In genomic region chr9:91143162-91143561, GRCh38 we compare ENCODE assay signal across 19 cellular contexts.
DNase-seq lines count a peak whose midpoint lies in the region; ATAC-seq and TF ChIP-seq lines count a peak whose summit lies in the region.
"Had no signal": no experiment of that assay in that cellular context is flagged by ENCODE, and none has a peak within 500 bp of the region (broad histone marks: within the 10 kb centered on the region; RNA-seq: fewer than 3 reads in every experiment).

No MANE protein-coding gene starts in this region.

- no peak for TF ChIP-seq POLR2A in IMR-90 (IDR thresholded peaks at IDR 0.05; ENCODE audit: low read depth, low read length)
- TF ChIP-seq POLR2A in suprapubic skin (IDR thresholded peaks at IDR 0.05) = no peak

- H3K27me3 ChIP-seq in IMR-90 (ENCODE audit: control insufficient read depth, insufficient read depth, low read length) = no peaks in the 10 kb centered on the region
- no peaks in the 10 kb centered on the region for H3K27me3 ChIP-seq in suprapubic skin
- H3K27me3 ChIP-seq: BLaER1 had no signal

- no peak overlapping the region for H2AK9ac ChIP-seq in IMR-90 (replicated peaks; ENCODE audit: low read depth, low read length, poor library complexity)

- peaks cover 0 to 9% of the 10 kb centered on the region in 2 experiments; a peak in 2 of 4 replicates for H3K79me1 ChIP-seq in IMR-90 (ENCODE audit: low read depth in 1 of 2, low read length in 2 of 2)

- H3K4me1 Mint-ChIP-seq in activated naive CD8-positive, alpha-beta T cell (ENCODE audit: low read depth) = peaks cover 29% of the 10 kb centered on the region
- peaks cover 21% of the 10 kb centered on the region for H3K4me1 Mint-ChIP-seq in activated naive CD8-positive, alpha-beta T cell treated with anti-CD3 and anti-CD28 coated beads for 36 hours
- H3K4me1 Mint-ChIP-seq in dendritic cell treated with granulocyte-macrophage colony-stimulating factor and Interleukin-4, amounts not matched to agents 40 ng/mL and 50 ng/mL, for 4 days (ENCODE audit: low read depth) = peaks cover 65% of the 10 kb centered on the region

- 0 out of 2 replicates have a peak, but pooled peaks cover 2% of the 10 kb centered on the region for H3K9me1 ChIP-seq in IMR-90 (ENCODE audit: insufficient read depth, low read length)

- no peak for DNase-seq in activated naive CD8-positive, alpha-beta T cell treated with anti-CD3 and anti-CD28 coated beads for 36 hours
- DNase-seq in IMR-90 = no peak
- DNase-seq in suprapubic skin (ENCODE audit: low spot score in 2 of 2) = no peak
- DNase-seq in AML-193 (lab: John Stamatoyannopoulos, UW) = no peak
- DNase-seq: ACHN; Calu3; CD8-positive, alpha-beta T cell; DMS79 treated with DMSO at 0.1 percent for 48 hours; GF-D8; GOT3; H7; HFFc6 had no signal

- H3K9ac ChIP-seq in IMR-90 (ENCODE audit: low read depth, low read length) = no peak overlapping the region
- H3K9ac ChIP-seq: BLaER1 had no signal

- H3K27ac Mint-ChIP-seq in activated naive CD8-positive, alpha-beta T cell = peak overlapping the region; percentile 3
- H3K27ac Mint-ChIP-seq in activated naive CD8-positive, alpha-beta T cell treated with anti-CD3 and anti-CD28 coated beads for 36 hours = no peak overlapping the region
- H3K27ac Mint-ChIP-seq in dendritic cell treated with granulocyte-macrophage colony-stimulating factor and Interleukin-4, amounts not matched to agents 40 ng/mL and 50 ng/mL, for 4 days = peak overlapping the region; percentile 93
- H3K27ac Mint-ChIP-seq: CD8-positive, alpha-beta T cell; HFFc6; IgD-negative memory B cell had no signal

- no peak overlapping the region for H3K27ac ChIP-seq in IMR-90 (ENCODE audit: insufficient read depth, low read length)
- H3K27ac ChIP-seq in suprapubic skin = peak overlapping the region; percentile 24
- H3K27ac ChIP-seq: BLaER1 had no signal

- H3K4me2 ChIP-seq in IMR-90 (ENCODE audit: low read depth, low read length) = no peak overlapping the region
- H3K4me2 ChIP-seq: BLaER1 had no signal

- no peaks in the 10 kb centered on the region for H3K36me3 ChIP-seq in IMR-90 (ENCODE audit: control insufficient read depth, insufficient read depth, low read length)
- no peaks in the 10 kb centered on the region for H3K36me3 ChIP-seq in suprapubic skin

- H2AFZ ChIP-seq in IMR-90 (replicated peaks; ENCODE audit: low read length, poor library complexity) = no peak overlapping the region

- no peak for ATAC-seq in IMR-90 (ENCODE audit: low read depth)
- no peak for ATAC-seq in GM21447 (IDR thresholded peaks at IDR 0.05; ENCODE audit: unreplicated experiment)
- ATAC-seq: CD8-positive, alpha-beta T cell; HCT116 had no signal

- peak overlapping the region; percentile 26 for H2BK120ac ChIP-seq in IMR-90 (ENCODE audit: low read depth, low read length)

- peaks cover 6% of the 10 kb centered on the region for H3K9me3 Mint-ChIP-seq in activated naive CD8-positive, alpha-beta T cell (ENCODE audit: low read depth)
- peaks cover 8% of the 10 kb centered on the region for H3K9me3 Mint-ChIP-seq in activated naive CD8-positive, alpha-beta T cell treated with anti-CD3 and anti-CD28 coated beads for 36 hours
- H3K9me3 Mint-ChIP-seq in dendritic cell treated with granulocyte-macrophage colony-stimulating factor and Interleukin-4, amounts not matched to agents 40 ng/mL and 50 ng/mL, for 4 days = no peaks in the 10 kb centered on the region
- H3K9me3 Mint-ChIP-seq: CD8-positive, alpha-beta T cell had no signal

- intact Hi-C loops in IMR-90 (cut with micrococcal nuclease) = no loop called here
- intact Hi-C loops in dendritic cell treated with granulocyte-macrophage colony-stimulating factor and Interleukin-4, amounts not matched to agents 40 ng/mL and 50 ng/mL, for 4 days (cut with micrococcal nuclease) = loop anchor here (5.0 to 10.0 kb wide), 2 partner anchors 48 to 106 kb away; no protein-coding TSS in a partner anchor

- no peak overlapping the region for H3K18ac ChIP-seq in IMR-90 (ENCODE audit: low read depth, low read length)

- H2BK20ac ChIP-seq in IMR-90 (ENCODE audit: low read depth, low read length) = no peak overlapping the region

- H2BK15ac ChIP-seq in IMR-90 (ENCODE audit: low read depth, low read length) = peak overlapping the region; percentile 60; the same call in 1 of the 3 replicates

- WGBS in IMR-90 (ENCODE audit: extremely low coverage in 2 of 2, insufficient read length in 1 of 2), 2 experiments = 100% methylated on average over 2 of the region's 5 CpGs; no CpG with 5 or more reads in 1 of the 2 experiments
- 90% methylated on average over 5 of the region's 5 CpGs for WGBS in suprapubic skin

- peaks cover 2% of the 10 kb centered on the region for H3K36me3 Mint-ChIP-seq in activated naive CD8-positive, alpha-beta T cell
- peaks cover 10% of the 10 kb centered on the region for H3K36me3 Mint-ChIP-seq in activated naive CD8-positive, alpha-beta T cell treated with anti-CD3 and anti-CD28 coated beads for 36 hours
- H3K36me3 Mint-ChIP-seq in dendritic cell treated with granulocyte-macrophage colony-stimulating factor and Interleukin-4, amounts not matched to agents 40 ng/mL and 50 ng/mL, for 4 days (ENCODE audit: low read depth) = peaks cover 4% of the 10 kb centered on the region
- H3K36me3 Mint-ChIP-seq: CD8-positive, alpha-beta T cell; IgD-negative memory B cell had no signal

- no peak overlapping the region for H3K56ac ChIP-seq in IMR-90 (ENCODE audit: extremely low read depth, insufficient read depth, low read length)

- no TSS peak for BruUV-seq in IMR-90 (replicated peaks; lab: Mats Ljungman, UMichigan)

- H2BK5ac ChIP-seq in IMR-90 (ENCODE audit: low read depth, low read length, poor library complexity, severe bottlenecking) = no peak overlapping the region

- H4K20me1 ChIP-seq in IMR-90 (ENCODE audit: insufficient read depth, low read length) = no peaks in the 10 kb centered on the region
- H4K20me1 ChIP-seq: BLaER1 had no signal

- H2AK5ac ChIP-seq in IMR-90 (ENCODE audit: low read depth, low read length) = no peak overlapping the region

- H4K8ac ChIP-seq in IMR-90 (ENCODE audit: low read depth in 2 of 2, low read length in 2 of 2) = no peak overlapping the region

- H3K4me3 Mint-ChIP-seq in activated naive CD8-positive, alpha-beta T cell = no peak overlapping the region
- no peak overlapping the region for H3K4me3 Mint-ChIP-seq in activated naive CD8-positive, alpha-beta T cell treated with anti-CD3 and anti-CD28 coated beads for 36 hours
- H3K4me3 Mint-ChIP-seq in dendritic cell treated with granulocyte-macrophage colony-stimulating factor and Interleukin-4, amounts not matched to agents 40 ng/mL and 50 ng/mL, for 4 days = no peak overlapping the region
- H3K4me3 Mint-ChIP-seq: CD14-positive monocyte; CD8-positive, alpha-beta T cell; HFFc6; IgD-negative memory B cell had no signal

- CTCF ChIA-PET in IMR-90 (lab: Yijun Ruan, JAX) = no interaction called here

- no peak for TF ChIP-seq EP300 in suprapubic skin (IDR thresholded peaks at IDR 0.05)

- no peak overlapping the region for H4K91ac ChIP-seq in IMR-90 (ENCODE audit: insufficient read depth, low read depth, low read length)

- H3K9me3 ChIP-seq in IMR-90 (ENCODE audit: control insufficient read depth, insufficient read depth, low read length) (peaks cover 2% of the 10 kb centered on the region; the same call in 1 of the 2 replicates), suprapubic skin (no peaks in the 10 kb centered on the region)

- H3K27me3 Mint-ChIP-seq in activated naive CD8-positive, alpha-beta T cell = no peaks in the 10 kb centered on the region
- peaks cover 6% of the 10 kb centered on the region for H3K27me3 Mint-ChIP-seq in activated naive CD8-positive, alpha-beta T cell treated with anti-CD3 and anti-CD28 coated beads for 36 hours
- H3K27me3 Mint-ChIP-seq in dendritic cell treated with granulocyte-macrophage colony-stimulating factor and Interleukin-4, amounts not matched to agents 40 ng/mL and 50 ng/mL, for 4 days = peaks cover 2% of the 10 kb centered on the region

- in situ Hi-C loops in IMR-90 (cut with MboI; ENCODE audit: low sequenced_read_pairs) = no loop called here

- dilution Hi-C loops in IMR-90 (cut with HindIII; ENCODE audit: low sequenced_read_pairs, unreplicated experiment) = no loop called here

- no peak overlapping the region for H4K5ac ChIP-seq in IMR-90 (ENCODE audit: low read depth, low read length)

- TF ChIP-seq CTCF in IMR-90 (conservative IDR thresholded peaks at IDR 0.05; ENCODE audit: low read depth, low read length) (no peak), suprapubic skin (IDR thresholded peaks at IDR 0.05) (no peak)

- POLR2A ChIA-PET in IMR-90 (lab: Charles Lee; ENCODE audit: unreplicated experiment) = no interaction called here

- no peak overlapping the region for H3K23ac ChIP-seq in IMR-90 (ENCODE audit: low read depth, low read length)

- no peak overlapping the region for H3K4ac ChIP-seq in IMR-90 (ENCODE audit: low read depth, low read length)

- H3K4me1 ChIP-seq in IMR-90 (ENCODE audit: control insufficient read depth, insufficient read depth, low read length) = peaks cover 12% of the 10 kb centered on the region
- H3K4me1 ChIP-seq in suprapubic skin = peaks cover 15% of the 10 kb centered on the region

- H3K4me3 ChIP-seq in IMR-90 (ENCODE audit: insufficient read depth, low read depth, low read length) (no peak overlapping the region), suprapubic skin (no peak overlapping the region)
- H3K4me3 ChIP-seq: BLaER1 had no signal

- no peak for TF ChIP-seq RAD21 in IMR-90 (IDR thresholded peaks at IDR 0.05; ENCODE audit: low read length)

- no peak overlapping the region for H3K14ac ChIP-seq in IMR-90 (replicated peaks; ENCODE audit: low read depth, low read length)

TF ChIP-seq in IMR-90, 13 proteins besides CTCF, POLR2A, EP300 and RAD21 (continues in another document):
- TF ChIP-seq MAZ (IDR thresholded peaks at IDR 0.05; ENCODE audit: borderline replicate concordance, low read depth, low read length) (no peak), ELK1 (IDR thresholded peaks at IDR 0.05; ENCODE audit: borderline replicate concordance, low read depth, low read length) (no peak), FOS (IDR thresholded peaks at IDR 0.05; ENCODE audit: low read depth, low read length) (no peak), RCOR1 (IDR thresholded peaks at IDR 0.05; ENCODE audit: insufficient replicate concordance, low read length) (no peak), NFE2L2 (IDR thresholded peaks at IDR 0.05; ENCODE audit: low read depth, low read length) (no peak), RFX5 (IDR thresholded peaks at IDR 0.05; ENCODE audit: low read depth, low read length) (no peak), CHD1 (IDR thresholded peaks at IDR 0.05; ENCODE audit: low read depth, low read length) (no peak), MXI1 (IDR thresholded peaks at IDR 0.05; ENCODE audit: borderline replicate concordance, low read depth, low read length) (no peak)
